ENCODE assay signal across 20 cellular contexts in the genomic region with DNA sequence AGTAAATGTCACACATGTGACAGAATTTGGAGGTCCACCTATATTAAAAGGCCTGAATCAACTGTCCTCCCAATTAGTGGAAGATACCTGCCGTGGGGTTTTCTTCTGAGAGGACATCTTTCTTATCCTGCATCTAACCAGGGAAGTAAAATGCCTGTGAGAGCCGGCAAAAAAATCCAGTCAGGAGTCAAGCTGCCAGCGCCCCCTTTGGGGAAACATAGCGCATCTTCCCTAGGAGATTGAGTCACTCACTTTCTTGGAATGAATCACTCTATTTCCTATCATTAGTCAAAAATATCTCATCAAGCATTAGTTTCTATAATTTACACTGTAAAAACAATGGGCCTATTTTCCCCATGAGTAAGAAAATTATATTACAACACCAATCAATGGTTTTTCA.
A peak's percentile ranks its signal among the peaks of the same experiment; 100 is the strongest.
DNase-seq lines count a peak whose midpoint lies in the region; ATAC-seq and TF ChIP-seq lines count a peak whose summit lies in the region.
"Had no signal": no experiment of that assay in that cellular context is flagged by ENCODE, and none has a peak within 500 bp of the region (broad histone marks: within the 10 kb centered on the region; RNA-seq: fewer than 3 reads in every experiment).

No MANE protein-coding gene starts in this region.

- intact Hi-C loops in MCF 10A (cut with micrococcal nuclease) (no loop called here), mammary epithelial cell (cut with micrococcal nuclease) (no loop called here)

- H3K9me3 ChIP-seq in mammary epithelial cell (replicated peaks; ENCODE audit: insufficient read depth, low read length) (no peaks in the 10 kb centered on the region), SJCRH30 (replicated peaks) (no peaks in the 10 kb centered on the region)
- H3K9me3 ChIP-seq: ascending aorta, upper lobe of left lung had no signal

- no peak overlapping the region for H3K4me2 ChIP-seq in mammary epithelial cell (ENCODE audit: insufficient read depth, low read depth, low read length)

- ATAC-seq in GM21367 (IDR thresholded peaks at IDR 0.05; ENCODE audit: unreplicated experiment): no peak

- BruUV-seq in MCF 10A (replicated peaks; lab: Mats Ljungman, UMichigan) (no TSS peak), mammary epithelial cell (replicated peaks; lab: Mats Ljungman, UMichigan) (no TSS peak)

- 94% methylated on average over 4 of the region's 4 CpGs for WGBS in mammary epithelial cell (ENCODE audit: low coverage, missing lambda C conversion rate)

- DNase-seq in MCF 10A (ENCODE audit: unreplicated experiment) (peak; percentile 74), mammary epithelial cell (no peak), T1000 (lab: John Stamatoyannopoulos, UW) (peak; percentile 27), epithelial cell of proximal tubule (ENCODE audit: low read depth) (no peak), stromal cell of bone marrow (ENCODE audit: low read depth) (peak; percentile 29), SJCRH30 (no peak), dedifferentiated amniotic fluid mesenchymal stem cell (ENCODE audit: extremely low spot score) (no peak)
- DNase-seq: 8988T; activated CD4-positive, alpha-beta T cell treated with anti-CD3 and anti-CD28 coated beads for 1 hour; activated gamma-delta T cell treated with Interleukin-2 at 50 U/mL for 16 hours; CD4-positive, CD25-positive, alpha-beta regulatory T cell; dorsolateral prefrontal cortex; kidney glomerular epithelial cell; NCI-H1930; NCI-H446; stimulated activated naive CD4-positive, alpha-beta T cell; T-helper 9 cell; upper lobe of left lung had no signal

- no peak overlapping the region for H3K27ac Mint-ChIP-seq in MCF 10A (ENCODE audit: low read depth, unreplicated experiment)
- H3K27ac Mint-ChIP-seq: CD4-positive, CD25-positive, alpha-beta regulatory T cell had no signal

- H3K4me1 ChIP-seq in mammary epithelial cell (ENCODE audit: insufficient read depth, low read length) (no peaks in the 10 kb centered on the region), SJCRH30 (0 out of 2 replicates have a peak, but pooled peaks cover 3% of the 10 kb centered on the region)
- H3K4me1 ChIP-seq: ascending aorta had no signal

- no peak overlapping the region for H2AFZ ChIP-seq in mammary epithelial cell (ENCODE audit: low read depth, low read length)

- H3K36me3 ChIP-seq in mammary epithelial cell (ENCODE audit: insufficient read depth, low read length) (no peaks in the 10 kb centered on the region), SJCRH30 (no peaks in the 10 kb centered on the region)
- H3K36me3 ChIP-seq: ascending aorta, upper lobe of left lung had no signal

- dilution Hi-C loops in mammary epithelial cell (cut with HindIII; ENCODE audit: low sequenced_read_pairs): no loop called here

- CTCF ChIA-PET in MCF 10A (lab: Yijun Ruan, JAX) (no interaction called here), mammary epithelial cell (lab: Charles Lee; ENCODE audit: low non-redundant PET) (no interaction called here)

- no peaks in the 10 kb centered on the region for H3K9me3 Mint-ChIP-seq in MCF 10A (ENCODE audit: unreplicated experiment)
- H3K9me3 Mint-ChIP-seq: CD4-positive, CD25-positive, alpha-beta regulatory T cell had no signal

- H3K27me3 Mint-ChIP-seq in MCF 10A (ENCODE audit: insufficient read depth, unreplicated experiment): no peaks in the 10 kb centered on the region
- H3K27me3 Mint-ChIP-seq: CD4-positive, CD25-positive, alpha-beta regulatory T cell had no signal

- H3K4me3 ChIP-seq in mammary epithelial cell (replicated peaks in 1 of 3; ENCODE audit: insufficient read depth in 1 of 3, low read depth in 2 of 3, low read length in 3 of 3) (no peak overlapping the region), epithelial cell of proximal tubule (ENCODE audit: low read depth, low read length) (no peak overlapping the region), SJCRH30 (no peak overlapping the region)
- H3K4me3 ChIP-seq: ascending aorta, dorsolateral prefrontal cortex, upper lobe of left lung had no signal

- no peaks in the 10 kb centered on the region for H3K79me2 ChIP-seq in mammary epithelial cell (ENCODE audit: insufficient read depth, low read length)

- TF ChIP-seq CTCF in MCF 10A (IDR thresholded peaks at IDR 0.05; ENCODE audit: unreplicated experiment) (peak; percentile 21), mammary epithelial cell (conservative IDR thresholded peaks at IDR 0.05 in 1 of 2, IDR thresholded peaks at IDR 0.05 in 1 of 2; ENCODE audit: extremely low read depth in 1 of 2, insufficient read depth in 1 of 2, low read depth in 1 of 2, low read length in 2 of 2) (peak in 1 of 2 donors; percentile 5), epithelial cell of proximal tubule (conservative IDR thresholded peaks at IDR 0.05; ENCODE audit: low read depth, low read length) (peak; percentile 19)

- H3K27ac ChIP-seq in mammary epithelial cell (ENCODE audit: insufficient read depth, low read depth, low read length): no peak overlapping the region
- H3K27ac ChIP-seq in SJCRH30: no peak overlapping the region
- H3K27ac ChIP-seq: ascending aorta, dorsolateral prefrontal cortex, upper lobe of left lung had no signal

- H3K9ac ChIP-seq in mammary epithelial cell (ENCODE audit: insufficient read depth, low read length): no peak overlapping the region

- POLR2A ChIA-PET in MCF 10A (lab: Yijun Ruan, JAX): interaction anchor here (1.4 kb wide), 1 partner anchor 14 kb away, joined by 4 read pairs; no protein-coding TSS in a partner anchor

- H3K27me3 ChIP-seq in mammary epithelial cell (ENCODE audit: insufficient read depth, low read length) (no peaks in the 10 kb centered on the region), SJCRH30 (no peaks in the 10 kb centered on the region)
- H3K27me3 ChIP-seq: ascending aorta, dorsolateral prefrontal cortex, upper lobe of left lung had no signal

- no peaks in the 10 kb centered on the region for H4K20me1 ChIP-seq in mammary epithelial cell (ENCODE audit: insufficient read depth, low read length)

- in situ Hi-C loops in mammary epithelial cell (cut with MboI; ENCODE audit: low sequenced_read_pairs in 2 of 2): loop anchor here in 1 of 2 donors (10.0 kb wide), 1 partner anchor 199 kb away; no protein-coding TSS in a partner anchor

- H3K36me3 Mint-ChIP-seq in MCF 10A (ENCODE audit: insufficient read depth, unreplicated experiment): no peaks in the 10 kb centered on the region
- H3K36me3 Mint-ChIP-seq: CD4-positive, CD25-positive, alpha-beta regulatory T cell had no signal

- no peak overlapping the region for H3K4me3 Mint-ChIP-seq in MCF 10A (ENCODE audit: unreplicated experiment)
- H3K4me3 Mint-ChIP-seq: CD4-positive, CD25-positive, alpha-beta regulatory T cell had no signal

- peaks cover 8% of the 10 kb centered on the region for H3K4me1 Mint-ChIP-seq in MCF 10A (ENCODE audit: insufficient read depth, unreplicated experiment)
- H3K4me1 Mint-ChIP-seq: CD4-positive, CD25-positive, alpha-beta regulatory T cell had no signal

Comparison
In these comparisons a context has a peak if more than half of its experiments do, and no peak if none do; other contexts are left out.
1. DNase-seq: peak in MCF 10A (single experiment), T1000 (single experiment) and stromal cell of bone marrow (single experiment); none in mammary epithelial cell (single experiment), epithelial cell of proximal tubule (single experiment), SJCRH30 (0 of 2) and dedifferentiated amniotic fluid mesenchymal stem cell (single experiment).